In the genomic region with DNA sequence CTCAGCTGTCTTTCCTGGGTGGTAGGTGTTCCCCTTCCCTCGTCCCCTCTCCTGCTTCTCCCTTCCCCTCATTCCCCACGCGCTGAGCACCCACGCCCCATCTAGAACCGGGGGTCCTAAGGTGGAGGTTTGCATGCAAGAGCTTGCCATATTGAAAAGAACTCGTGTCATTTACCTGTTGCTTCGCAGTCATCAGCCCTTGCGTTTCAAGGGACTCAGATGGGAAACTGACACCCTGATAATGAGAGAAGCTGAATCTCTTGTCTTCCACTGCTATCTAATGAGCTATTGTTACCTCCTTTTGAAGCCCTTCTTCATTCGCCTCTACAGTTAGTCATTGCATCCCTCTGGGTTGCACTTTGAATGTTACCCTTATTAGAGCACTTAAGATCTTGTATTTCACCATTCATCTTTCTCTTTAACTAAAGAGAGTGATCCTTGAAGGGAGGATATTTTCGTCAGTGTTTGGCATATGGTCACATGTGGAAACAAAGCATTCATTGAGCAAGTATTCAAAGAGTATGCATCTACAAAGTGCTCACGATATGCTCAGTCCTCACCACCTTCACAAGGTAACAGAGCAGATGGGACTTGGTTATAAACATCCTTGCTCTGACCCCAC, we compare ENCODE assay signal across 8 cellular contexts. TPM values are rescaled to one million over a fixed set of nuclear protein-coding genes. Genes with fewer than 3 reads are reported as not detected.
DNase-seq lines count a peak whose midpoint lies in the region; ATAC-seq and TF ChIP-seq lines count a peak whose summit lies in the region.

No MANE protein-coding gene starts in this region.

- peak overlapping the region in 3 of 4 donors; percentile 71 to 78 (median 74) for H3K27ac ChIP-seq in sigmoid colon

- ATAC-seq in HG03442 (IDR thresholded peaks at IDR 0.05; ENCODE audit: unreplicated experiment) (no peak), GM21576 (IDR thresholded peaks at IDR 0.05; ENCODE audit: unreplicated experiment) (no peak)

- TF ChIP-seq POLR2A in sigmoid colon (IDR thresholded peaks at IDR 0.05), result no peak

- in situ Hi-C loops in Caki2 (cut with HindIII; ENCODE audit: low pct_unique_long_range_greater_than_20kb, low sequenced_read_pairs), result no loop called here

- H3K9me3 ChIP-seq in sigmoid colon, result no peaks in the 10 kb centered on the region

- DNase-seq in Caki2 (ENCODE audit: low read depth) (peak; percentile 4), OCI-M1 (lab: John Stamatoyannopoulos, UW) (peak; percentile 31), fibroblast of villous mesenchyme (ENCODE audit: low read depth) (no peak), sigmoid colon (no peak), AG20443 (ENCODE audit: low spot score) (no peak), DMS153 (lab: John Stamatoyannopoulos, UW) (no peak)

- WGBS in sigmoid colon, 2 donors, result 36% methylated on average over 11 of the region's 11 CpGs

- H3K4me3 ChIP-seq in fibroblast of villous mesenchyme (ENCODE audit: low read depth, low read length) (peak overlapping the region; percentile 63), sigmoid colon (peak overlapping the region; percentile 49 to 59 (median 54))

- H3K27me3 ChIP-seq in sigmoid colon, result no peaks in the 10 kb centered on the region

- peaks cover 0 to 24% (median 17%) of the 10 kb centered on the region in 4 donors for H3K4me1 ChIP-seq in sigmoid colon

- intact Hi-C loops in sigmoid colon (cut with DNase I), result loop anchor here (2.0 to 5.0 kb wide), 2 partner anchors 26 to 94 kb away; a partner anchor contains a TSS

- no peaks in the 10 kb centered on the region for H3K36me3 ChIP-seq in sigmoid colon

- no peak for TF ChIP-seq EP300 in sigmoid colon (IDR thresholded peaks at IDR 0.05)

- TF ChIP-seq CTCF in fibroblast of villous mesenchyme (IDR thresholded peaks at IDR 0.05; ENCODE audit: insufficient read depth, low read depth, low read length) (no peak), sigmoid colon (IDR thresholded peaks at IDR 0.05) (no peak)

RNA-seq across cellular contexts. Expression of a gene that starts 25.7 kb away (rescaled TPM):
- not detected in 2 replicates for total RNA-seq in Caki2 (2014; rRNA removed; shearing (Covaris generic); ENCODE audit: low replicate concordance)
- total RNA-seq in fibroblast of villous mesenchyme (0.32 and 0.43 TPM in 2 replicates), sigmoid colon (1 to 10 TPM in 1 of 4 donors, under 1 TPM in 2, not detected in 1; 0.54 to 1.1 (median 0.66) TPM)
- polyA plus RNA-seq in sigmoid colon, result under 1 TPM in 1 of 3 donors, not detected in 2; 0.47 TPM

Comparison
In these comparisons a context has a peak if more than half of its experiments do, and no peak if none do; other contexts are left out.
1. DNase-seq: peak in Caki2 (single experiment) and OCI-M1 (single experiment); none in fibroblast of villous mesenchyme (single experiment), sigmoid colon (single experiment), AG20443 (single experiment) and DMS153 (single experiment).